19 cellular contexts compared by ENCODE assay signal in the genomic region with DNA sequence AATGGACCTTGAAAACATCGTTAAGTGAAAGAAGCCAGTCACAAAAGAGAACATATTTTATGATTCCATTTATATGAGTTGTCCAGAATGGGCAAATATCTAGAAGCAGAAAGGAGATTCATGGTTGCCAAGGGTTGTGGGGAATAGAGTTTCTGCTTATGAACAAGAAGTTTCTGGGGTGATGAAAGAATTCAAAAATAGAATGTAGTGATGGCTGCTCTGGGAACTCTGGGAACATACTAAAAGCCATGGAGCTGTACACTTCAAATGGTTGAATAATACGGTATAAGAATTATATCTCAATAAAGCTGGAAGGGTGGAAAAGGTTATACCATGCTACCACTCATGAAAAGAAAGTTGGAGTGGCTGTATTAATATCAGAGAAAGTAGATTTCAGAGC.
"Had no signal": no experiment of that assay in that cellular context is flagged by ENCODE, and none has a peak within 500 bp of the region (broad histone marks: within the 10 kb centered on the region; RNA-seq: fewer than 3 reads in every experiment).

No MANE protein-coding gene starts in this region.

- H3K27me3 Mint-ChIP-seq: type B pancreatic cell had no signal

- H3K27ac Mint-ChIP-seq: nephron, type B pancreatic cell had no signal

- H3K9me3 Mint-ChIP-seq: type B pancreatic cell had no signal

- H3K27ac ChIP-seq: colonic mucosa, left lung, parathyroid adenoma, psoas muscle, sigmoid colon, uterus had no signal

- DNase-seq: colonic mucosa; dermis blood vessel endothelial cell; erythroblast; foreskin melanocyte; head of caudate nucleus; hippocampal formation; left lung; mesenchymal stem cell; midbrain; psoas muscle; retina; sigmoid colon; small intestine; stimulated activated CD4-positive, alpha-beta T cell treated with anti-CD3 and anti-CD28 coated beads, Interleukin-12 subunit alpha, Interleukin-12 subunit beta, amount 100 ng/mL, for 4 hours; stimulated activated naive CD4-positive, alpha-beta T cell treated with Interleukin-2 at 50 U/mL for 16 hours; uterus had no signal

- H3K4me1 Mint-ChIP-seq: nephron had no signal

- H3K4me3 Mint-ChIP-seq: nephron, type B pancreatic cell had no signal

- H3K9me3 ChIP-seq: colonic mucosa, left lung, psoas muscle, sigmoid colon, uterus had no signal

- ATAC-seq: left lung had no signal

- H3K27me3 ChIP-seq: colonic mucosa, left lung, sigmoid colon, uterus had no signal
